8 cellular contexts compared by ENCODE assay signal in the genomic region with DNA sequence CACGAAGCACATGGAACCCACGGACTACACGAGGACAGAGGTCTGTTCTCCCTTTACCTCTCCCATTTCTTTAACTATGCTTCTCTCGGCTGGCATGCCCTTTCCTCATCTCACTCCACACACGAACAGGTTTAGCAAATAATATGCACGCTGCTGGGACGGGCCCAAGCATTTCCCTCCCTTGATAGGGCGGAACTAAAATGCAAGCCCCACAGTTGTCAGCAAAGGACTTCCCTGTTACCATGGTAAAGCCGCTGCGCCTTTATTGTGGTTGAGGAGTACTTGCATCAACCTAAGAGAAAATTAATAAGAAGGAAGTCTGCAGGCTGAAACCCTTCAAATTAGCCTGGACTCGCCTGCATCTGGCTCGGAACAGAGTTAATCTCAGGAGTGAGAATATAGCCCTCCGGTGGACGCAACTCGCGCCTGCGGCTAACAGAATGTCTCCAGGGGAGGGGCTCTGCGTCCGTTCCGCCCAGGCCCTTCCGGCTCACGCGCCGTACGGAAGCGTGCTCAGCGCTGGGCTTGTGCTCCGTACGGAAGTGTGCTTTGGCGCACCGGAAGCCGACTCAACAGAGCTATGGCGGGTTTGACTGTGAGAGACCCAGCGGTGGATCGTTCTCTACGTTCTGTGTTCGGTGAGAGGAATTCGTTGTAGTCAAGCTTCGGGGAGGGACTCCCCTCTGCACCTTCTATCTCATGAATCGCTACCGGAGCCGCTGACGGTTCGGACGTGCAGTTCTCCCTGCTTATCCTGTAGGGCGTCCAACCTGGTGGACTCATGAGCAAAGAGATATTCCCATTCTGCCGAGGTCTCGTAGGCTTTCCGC. TPM values are rescaled to one million over a fixed set of nuclear protein-coding genes. Genes with fewer than 3 reads are reported as not detected.
DNase-seq lines count a peak whose midpoint lies in the region; ATAC-seq, FAIRE-seq and TF ChIP-seq lines count a peak whose summit lies in the region.

A gene with protein sequence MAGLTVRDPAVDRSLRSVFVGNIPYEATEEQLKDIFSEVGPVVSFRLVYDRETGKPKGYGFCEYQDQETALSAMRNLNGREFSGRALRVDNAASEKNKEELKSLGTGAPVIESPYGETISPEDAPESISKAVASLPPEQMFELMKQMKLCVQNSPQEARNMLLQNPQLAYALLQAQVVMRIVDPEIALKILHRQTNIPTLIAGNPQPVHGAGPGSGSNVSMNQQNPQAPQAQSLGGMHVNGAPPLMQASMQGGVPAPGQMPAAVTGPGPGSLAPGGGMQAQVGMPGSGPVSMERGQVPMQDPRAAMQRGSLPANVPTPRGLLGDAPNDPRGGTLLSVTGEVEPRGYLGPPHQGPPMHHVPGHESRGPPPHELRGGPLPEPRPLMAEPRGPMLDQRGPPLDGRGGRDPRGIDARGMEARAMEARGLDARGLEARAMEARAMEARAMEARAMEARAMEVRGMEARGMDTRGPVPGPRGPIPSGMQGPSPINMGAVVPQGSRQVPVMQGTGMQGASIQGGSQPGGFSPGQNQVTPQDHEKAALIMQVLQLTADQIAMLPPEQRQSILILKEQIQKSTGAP (plus strand): TSS at position 555 of the 830 bp plus-strand sequence. CDS start 26 bp downstream, at position 581.

- peak within 1 kb of the TSS; percentile 88 to 92 for H3K4me3 Mint-ChIP-seq in stimulated activated naive CD8-positive, alpha-beta T cell treated with anti-CD3 and anti-CD28 coated beads, Interleukin-15, amount 100 ng/mL, for 72 hours

- H3F3A ChIP-seq in neural cell (ENCODE audit: insufficient read depth, low read length, poor library complexity, severe bottlenecking) = no peaks in the 10 kb centered on the region

- H3K4me1 ChIP-seq in ES-I3 (ENCODE audit: insufficient read depth, low read length) = no peaks in the 10 kb centered on the region

- peak within 1 kb of the TSS; percentile 75 to 95 for H3K27ac Mint-ChIP-seq in stimulated activated naive CD8-positive, alpha-beta T cell treated with anti-CD3 and anti-CD28 coated beads, Interleukin-15, amount 100 ng/mL, for 72 hours

- H3K9me3 ChIP-seq in ES-I3 (ENCODE audit: control insufficient read depth, insufficient read depth, low read length) (no peaks in the 10 kb centered on the region), neural cell (ENCODE audit: low read length) (no peaks in the 10 kb centered on the region)

- peak within 1 kb of the TSS; percentile 70 for H3K27ac ChIP-seq in neural cell (ENCODE audit: low read length)

- TF ChIP-seq RAD21 in neural cell (conservative IDR thresholded peaks at IDR 0.05) = peak; percentile 44

- H3K4me3 ChIP-seq in neural cell (ENCODE audit: low read length) = peak within 1 kb of the TSS; percentile 80

- TF ChIP-seq POLR2A in H54 (IDR thresholded peaks at IDR 0.05; ENCODE audit: low read depth, low read length) = peak; percentile 66
- peak; percentile 86 for TF ChIP-seq POLR2A in Raji (IDR thresholded peaks at IDR 0.05; ENCODE audit: insufficient read depth, low read depth, low read length)

- DNase-seq in H54 (ENCODE audit: insufficient read length, low spot score) = peak; percentile 61
- peak; percentile 72 for DNase-seq in LoVo (ENCODE audit: low spot score)
- peak; percentile 70 for DNase-seq in activated T-helper 9 cell treated with anti-CD3 and anti-CD28 coated beads, Interleukin-2, amount 50 U/mL, for 16 hours (ENCODE audit: low read depth)
- peak; percentile 63 for DNase-seq in fibroblast of the conjunctiva (ENCODE audit: low read depth)
- DNase-seq in stimulated activated naive CD8-positive, alpha-beta T cell treated with anti-CD3 and anti-CD28 coated beads, Interleukin-15, amount 100 ng/mL, for 72 hours = peak; percentile 70 to 84

- H3K27me3 ChIP-seq in neural cell (ENCODE audit: insufficient read depth, low read depth, low read length) = no peaks in the 10 kb centered on the region

- no peaks in the 10 kb centered on the region for H3K9me2 ChIP-seq in neural cell (ENCODE audit: insufficient read depth, low read length)

- peak; percentile 51 for TF ChIP-seq CTCF in neural cell (IDR thresholded peaks at IDR 0.05; ENCODE audit: poor library complexity, severe bottlenecking)

- peaks cover 3% of the 10 kb centered on the region for H3K27me3 Mint-ChIP-seq in stimulated activated naive CD8-positive, alpha-beta T cell treated with anti-CD3 and anti-CD28 coated beads, Interleukin-15, amount 100 ng/mL, for 72 hours

- H3K36me3 ChIP-seq in ES-I3 (ENCODE audit: insufficient read depth, low read length) (peaks cover 10% of the 10 kb centered on the region; the same call in 1 of the 2 replicates), neural cell (ENCODE audit: insufficient read depth, low read length) (no peaks in the 10 kb centered on the region)

- H2AFZ ChIP-seq in neural cell (ENCODE audit: low read depth, low read length) = peak within 1 kb of the TSS; percentile 37

- H4K20me1 ChIP-seq in neural cell (ENCODE audit: insufficient read depth) = no peaks in the 10 kb centered on the region

- no peaks in the 10 kb centered on the region for H3K79me2 ChIP-seq in neural cell (replicated peaks; ENCODE audit: insufficient read depth, low read length)

- H3K9ac ChIP-seq in ES-I3 (ENCODE audit: low read depth, low read length) = peak within 1 kb of the TSS; percentile 87
- peak within 1 kb of the TSS; percentile 65 for H3K9ac ChIP-seq in neural cell (ENCODE audit: low read length)

- H3K4me2 ChIP-seq in neural cell (ENCODE audit: low read length) = peak within 1 kb of the TSS; percentile 76

- TF ChIP-seq EP300 in neural cell (conservative IDR thresholded peaks at IDR 0.05; ENCODE audit: poor library complexity, severe bottlenecking) = no peak

- ATAC-seq in stimulated activated naive CD8-positive, alpha-beta T cell treated with anti-CD3 and anti-CD28 coated beads, Interleukin-15, amount 100 ng/mL, for 72 hours = peak; percentile 99

- FAIRE-seq in H54 (lab: Jason Lieb, UNC) = peak; percentile 95

- H3K9me3 Mint-ChIP-seq in stimulated activated naive CD8-positive, alpha-beta T cell treated with anti-CD3 and anti-CD28 coated beads, Interleukin-15, amount 100 ng/mL, for 72 hours = no peaks in the 10 kb centered on the region

- peaks cover 8% of the 10 kb centered on the region for H3K4me1 Mint-ChIP-seq in stimulated activated naive CD8-positive, alpha-beta T cell treated with anti-CD3 and anti-CD28 coated beads, Interleukin-15, amount 100 ng/mL, for 72 hours

TF ChIP-seq in neural cell, 6 proteins besides CTCF, POLR2A, EP300 and RAD21:
- TF ChIP-seq MXI1 (conservative IDR thresholded peaks at IDR 0.05; ENCODE audit: poor library complexity, severe bottlenecking) (peak; percentile 86), SMC3 (conservative IDR thresholded peaks at IDR 0.05; ENCODE audit: poor library complexity) (peak; percentile 58), POLR2AphosphoS5 (IDR thresholded peaks at IDR 0.05) (peak; percentile 76), EZH2 (IDR thresholded peaks at IDR 0.05; ENCODE audit: borderline replicate concordance, insufficient read depth, low read length, poor library complexity, severe bottlenecking) (no peak), TAF1 (IDR thresholded peaks at IDR 0.05; ENCODE audit: low read depth) (no peak)
- TF ChIP-seq, protein P1, sequence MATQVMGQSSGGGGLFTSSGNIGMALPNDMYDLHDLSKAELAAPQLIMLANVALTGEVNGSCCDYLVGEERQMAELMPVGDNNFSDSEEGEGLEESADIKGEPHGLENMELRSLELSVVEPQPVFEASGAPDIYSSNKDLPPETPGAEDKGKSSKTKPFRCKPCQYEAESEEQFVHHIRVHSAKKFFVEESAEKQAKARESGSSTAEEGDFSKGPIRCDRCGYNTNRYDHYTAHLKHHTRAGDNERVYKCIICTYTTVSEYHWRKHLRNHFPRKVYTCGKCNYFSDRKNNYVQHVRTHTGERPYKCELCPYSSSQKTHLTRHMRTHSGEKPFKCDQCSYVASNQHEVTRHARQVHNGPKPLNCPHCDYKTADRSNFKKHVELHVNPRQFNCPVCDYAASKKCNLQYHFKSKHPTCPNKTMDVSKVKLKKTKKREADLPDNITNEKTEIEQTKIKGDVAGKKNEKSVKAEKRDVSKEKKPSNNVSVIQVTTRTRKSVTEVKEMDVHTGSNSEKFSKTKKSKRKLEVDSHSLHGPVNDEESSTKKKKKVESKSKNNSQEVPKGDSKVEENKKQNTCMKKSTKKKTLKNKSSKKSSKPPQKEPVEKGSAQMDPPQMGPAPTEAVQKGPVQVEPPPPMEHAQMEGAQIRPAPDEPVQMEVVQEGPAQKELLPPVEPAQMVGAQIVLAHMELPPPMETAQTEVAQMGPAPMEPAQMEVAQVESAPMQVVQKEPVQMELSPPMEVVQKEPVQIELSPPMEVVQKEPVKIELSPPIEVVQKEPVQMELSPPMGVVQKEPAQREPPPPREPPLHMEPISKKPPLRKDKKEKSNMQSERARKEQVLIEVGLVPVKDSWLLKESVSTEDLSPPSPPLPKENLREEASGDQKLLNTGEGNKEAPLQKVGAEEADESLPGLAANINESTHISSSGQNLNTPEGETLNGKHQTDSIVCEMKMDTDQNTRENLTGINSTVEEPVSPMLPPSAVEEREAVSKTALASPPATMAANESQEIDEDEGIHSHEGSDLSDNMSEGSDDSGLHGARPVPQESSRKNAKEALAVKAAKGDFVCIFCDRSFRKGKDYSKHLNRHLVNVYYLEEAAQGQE (IDR thresholded peaks at IDR 0.05; ENCODE audit: borderline replicate concordance) = peak; percentile 55

RNA-seq across cellular contexts. Expression of the gene that starts here (rescaled TPM):
- polyA plus RNA-seq in neural cell = 19.2 and 21.6 TPM in 2 replicates
- polyA minus RNA-seq in neural cell = 17.1 and 19.2 TPM in 2 replicates

Comparison
In these comparisons a context has a peak if more than half of its experiments do, and no peak if none do; other contexts are left out.
1. Peak in every context shown above with its lines: DNase-seq, ATAC-seq, H3K4me3 ChIP-seq and H3K27ac ChIP-seq.